20 cellular contexts compared by ENCODE assay signal in the genomic region with DNA sequence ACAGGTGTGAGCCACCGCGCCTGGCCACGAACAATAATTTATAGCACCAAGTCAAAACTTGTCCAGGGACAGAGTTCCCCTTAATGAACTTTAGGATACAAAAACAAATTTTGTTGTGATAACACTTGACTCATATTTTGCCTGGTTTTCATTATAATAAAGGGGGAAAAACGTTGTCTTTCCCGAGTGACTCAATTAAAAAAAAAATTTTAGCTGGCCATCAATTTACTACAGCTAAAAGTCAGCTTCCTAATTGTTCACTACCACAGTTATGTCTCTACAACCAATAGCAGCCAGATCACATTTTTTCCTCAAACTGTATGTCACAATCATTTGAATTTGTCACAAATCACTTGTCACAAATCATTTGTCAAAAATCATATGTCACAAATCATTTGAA.
"Had no signal": no experiment of that assay in that cellular context is flagged by ENCODE, and none has a peak within 500 bp of the region (broad histone marks: within the 10 kb centered on the region; RNA-seq: fewer than 3 reads in every experiment).

No MANE protein-coding gene starts in this region.

- H3K4me3 Mint-ChIP-seq: activated B cell treated with CpG ODN at 0.5 μM for 24 hours; activated CD4-positive, alpha-beta T cell treated with anti-CD3 and anti-CD28 coated beads for 36 hours; activated naive CD4-positive, alpha-beta T cell treated with anti-CD3 and anti-CD28 coated beads for 36 hours; endodermal cell; naive B cell; neural progenitor cell; T-helper 1 cell treated with Interleukin-12 subunit alpha and Interleukin-12 subunit beta and Interleukin-4 antibody, amounts not matched to agents 30 μg/mL and 1 μg/mL, for 36 hours had no signal

- H3K36me3 Mint-ChIP-seq: naive B cell, neural progenitor cell had no signal

- H3K4me1 Mint-ChIP-seq: activated B cell treated with CpG ODN at 0.5 μM for 24 hours; activated CD4-positive, alpha-beta T cell treated with anti-CD3 and anti-CD28 coated beads for 36 hours; naive B cell had no signal

- ATAC-seq: activated CD4-positive, alpha-beta T cell treated with anti-CD3 and anti-CD28 coated beads for 36 hours; left colon had no signal

- H3K4me3 ChIP-seq: heart right ventricle, neural progenitor cell, spleen, upper lobe of left lung had no signal

- DNase-seq: activated B cell treated with CpG ODN at 0.5 μM for 24 hours; activated CD4-positive, alpha-beta T cell treated with anti-CD3 and anti-CD28 coated beads for 36 hours; activated CD4-positive, alpha-beta T cell treated with anti-CD3 and anti-CD28 coated beads, Interleukin-2, amount 50 U/mL, for 4 hours; activated naive CD4-positive, alpha-beta T cell treated with anti-CD3 and anti-CD28 coated beads for 36 hours; activated T-cell treated with anti-CD3 and anti-CD28 coated beads, Interleukin-2, amount 50 U/mL, for 48 hours; amygdala; cerebellar nuclear complex; cortex of kidney; endodermal cell; heart right ventricle; left colon; mesendoderm; naive B cell; retina; spleen; stimulated activated CD4-positive, alpha-beta T cell treated with anti-CD3 and anti-CD28 coated beads, Interleukin-4, amount 100 ng/mL, for 1 hour; stimulated activated naive CD4-positive, alpha-beta T cell; upper lobe of left lung had no signal

- H3K27me3 Mint-ChIP-seq: activated B cell treated with CpG ODN at 0.5 μM for 24 hours had no signal

- H3K27ac Mint-ChIP-seq: activated B cell treated with CpG ODN at 0.5 μM for 24 hours; activated CD4-positive, alpha-beta T cell treated with anti-CD3 and anti-CD28 coated beads for 36 hours; activated naive CD4-positive, alpha-beta T cell treated with anti-CD3 and anti-CD28 coated beads for 36 hours; endodermal cell; naive B cell; neural progenitor cell; T-helper 1 cell treated with Interleukin-12 subunit alpha and Interleukin-12 subunit beta and Interleukin-4 antibody, amounts not matched to agents 30 μg/mL and 1 μg/mL, for 36 hours had no signal

- H3K27me3 ChIP-seq: heart right ventricle, neural progenitor cell, spleen, upper lobe of left lung had no signal

- H3K9me3 ChIP-seq: heart right ventricle, spleen, upper lobe of left lung had no signal

- H3K36me3 ChIP-seq: heart right ventricle, neural progenitor cell, spleen, upper lobe of left lung had no signal

- H3K27ac ChIP-seq: heart right ventricle, neural progenitor cell had no signal

- H3K9me3 Mint-ChIP-seq: activated B cell treated with CpG ODN at 0.5 μM for 24 hours; activated naive CD4-positive, alpha-beta T cell treated with anti-CD3 and anti-CD28 coated beads for 36 hours; endodermal cell; naive B cell; neural progenitor cell; T-helper 1 cell treated with Interleukin-12 subunit alpha and Interleukin-12 subunit beta and Interleukin-4 antibody, amounts not matched to agents 30 μg/mL and 1 μg/mL, for 36 hours had no signal
